Comparison of ENCODE assay signal across 8 cellular contexts in genomic region chr7:34748244-34749039, GRCh38.
A peak's percentile ranks its signal among the peaks of the same experiment; 100 is the strongest.
DNase-seq lines count a peak whose midpoint lies in the region; ATAC-seq and TF ChIP-seq lines count a peak whose summit lies in the region.

No MANE protein-coding gene starts in this region.

- H3K27ac ChIP-seq in C4-2B (peak overlapping the region; percentile 22), VCaP (peak overlapping the region; percentile 81)

- DNase-seq in HuH-7.5 (ENCODE audit: low spot score) (peak; percentile 31), islet precursor cell (peak; percentile 84), globus pallidus (ENCODE audit: low spot score) (no peak), GM19240 (ENCODE audit: insufficient read length, low spot score) (no peak), retina (no peak)

- ATAC-seq in HG03521 (IDR thresholded peaks at IDR 0.05; ENCODE audit: unreplicated experiment): no peak

- peak; percentile 27 for TF ChIP-seq CTCF in C4-2B (conservative IDR thresholded peaks at IDR 0.05)
- no peak for TF ChIP-seq CTCF in VCaP (conservative IDR thresholded peaks at IDR 0.05)

Comparison
In these comparisons a context has a peak if more than half of its experiments do, and no peak if none do; other contexts are left out.
1. DNase-seq: peak in HuH-7.5 (single experiment) and islet precursor cell (single experiment); none in globus pallidus (single experiment), GM19240 (single experiment) and retina (single experiment).